In genomic region chr10:60890811-60891210, GRCh38 we compare ENCODE assay signal across 16 cellular contexts. TPM values are rescaled to one million over a fixed set of nuclear protein-coding genes. Genes with fewer than 3 reads are reported as not detected.
DNase-seq lines count a peak whose midpoint lies in the region; ATAC-seq and TF ChIP-seq lines count a peak whose summit lies in the region.
"Had no signal": no experiment of that assay in that cellular context is flagged by ENCODE, and none has a peak within 500 bp of the region (broad histone marks: within the 10 kb centered on the region; RNA-seq: fewer than 3 reads in every experiment).

No MANE protein-coding gene starts in this region.

- H3K27ac ChIP-seq in heart left ventricle (no peak overlapping the region), gastrocnemius medialis (peak overlapping the region; percentile 53 to 96 (median 86))

- H3K36me3 ChIP-seq in heart left ventricle (peaks cover 0 to 47% (median 15%) of the 10 kb centered on the region in 9 donors), gastrocnemius medialis (no peaks in the 10 kb centered on the region)

- H3K27me3 ChIP-seq in heart left ventricle (no peaks in the 10 kb centered on the region), gastrocnemius medialis (no peaks in the 10 kb centered on the region)

- H3K4me3 ChIP-seq in heart left ventricle (no peak overlapping the region), gastrocnemius medialis (no peak overlapping the region)
- H3K4me3 ChIP-seq: GM23338 had no signal

- intact Hi-C loops in heart left ventricle (cut with DNase I), result loop anchor here in 1 of 10 donors (10.0 kb wide), 1 partner anchor 46 kb away; no protein-coding TSS in a partner anchor
- intact Hi-C loops in cardiac septum (cut with DNase I), result no loop called here
- intact Hi-C loops in left ventricle myocardium superior (cut with micrococcal nuclease), result no loop called here
- intact Hi-C loops in gastrocnemius medialis (cut with DNase I; ENCODE audit: low total_unique reads), result loop anchor here (5.0 kb wide), 1 partner anchor 39 kb away; no protein-coding TSS in a partner anchor

- no peak for TF ChIP-seq CTCF in heart left ventricle (IDR thresholded peaks at IDR 0.05)
- TF ChIP-seq CTCF in gastrocnemius medialis (IDR thresholded peaks at IDR 0.05 in 4 of 5, conservative IDR thresholded peaks at IDR 0.05 in 1 of 5), result no peak

- no peaks in the 10 kb centered on the region for H3K9me3 ChIP-seq in heart left ventricle
- H3K9me3 ChIP-seq in gastrocnemius medialis, result no peaks in the 10 kb centered on the region

- DNase-seq in heart left ventricle, result no peak
- no peak for DNase-seq in cardiac septum (ENCODE audit: low spot score)
- no peak for DNase-seq in left ventricle myocardium superior
- DNase-seq in gastrocnemius medialis, result no peak
- DNase-seq in activated CD4-positive, alpha-beta T cell treated with anti-CD3 and anti-CD28 coated beads for 4 hours, result no peak
- DNase-seq: C1 segment of cervical spinal cord; Calu3; CD4-positive, alpha-beta memory T cell; COR-L47; DMS53; DMS79 treated with DMSO at 0.1 percent for 48 hours; GF-D8; H9 had no signal

- TF ChIP-seq POLR2A in heart left ventricle (IDR thresholded peaks at IDR 0.05) (no peak), gastrocnemius medialis (IDR thresholded peaks at IDR 0.05) (no peak)

- H3K4me1 ChIP-seq in heart left ventricle, result peaks cover 0 to 30% (median 15%) of the 10 kb centered on the region in 12 donors
- peaks cover 64 to 67% of the 10 kb centered on the region in 2 donors for H3K4me1 ChIP-seq in gastrocnemius medialis

- peak in 3 of 4 donors; percentile 38 to 61 (median 49) for ATAC-seq in heart left ventricle
- peak; percentile 65 for ATAC-seq in left ventricle myocardium superior
- ATAC-seq in gastrocnemius medialis, result no peak
- no peak for ATAC-seq in HG03280 (IDR thresholded peaks at IDR 0.05; ENCODE audit: unreplicated experiment)
- ATAC-seq: GM23338, HCT116 had no signal

- in situ Hi-C loops in gastrocnemius medialis (cut with MboI; ENCODE audit: low sequenced_read_pairs in 4 of 4), result no loop called here

- WGBS in heart left ventricle, 4 donors, result 87 to 98% (median 98%) methylated on average over 1 of the region's 1 CpG

RNA-seq across cellular contexts. Expression of gene RHOBTB1, which starts 53.2 kb away (rescaled TPM):
- total RNA-seq in heart left ventricle (10 to 100 TPM in 8 of 9 donors, 1 to 10 TPM in 1; 9.6 to 41.3 (median 16.0) TPM), cardiac septum (16.3 TPM), left ventricle myocardium superior (13.5 TPM), gastrocnemius medialis (10 to 100 TPM; 22.2 to 47.7 (median 33.5) TPM)
- polyA plus RNA-seq in heart left ventricle, result 1 to 10 TPM; 6.4 to 7.5 TPM
- polyA plus RNA-seq: CD4-positive, alpha-beta memory T cell had no signal

Comparison
In these comparisons a context has a peak if more than half of its experiments do, and no peak if none do; other contexts are left out.
1. ATAC-seq: peak in heart left ventricle (3 of 4) and left ventricle myocardium superior (single experiment); none in gastrocnemius medialis (0 of 2) and HG03280 (single experiment).
2. H3K27ac ChIP-seq: peak in gastrocnemius medialis (4 of 4); none in heart left ventricle (0 of 12).